Comparison of ENCODE assay signal across 8 cellular contexts in the genomic region with DNA sequence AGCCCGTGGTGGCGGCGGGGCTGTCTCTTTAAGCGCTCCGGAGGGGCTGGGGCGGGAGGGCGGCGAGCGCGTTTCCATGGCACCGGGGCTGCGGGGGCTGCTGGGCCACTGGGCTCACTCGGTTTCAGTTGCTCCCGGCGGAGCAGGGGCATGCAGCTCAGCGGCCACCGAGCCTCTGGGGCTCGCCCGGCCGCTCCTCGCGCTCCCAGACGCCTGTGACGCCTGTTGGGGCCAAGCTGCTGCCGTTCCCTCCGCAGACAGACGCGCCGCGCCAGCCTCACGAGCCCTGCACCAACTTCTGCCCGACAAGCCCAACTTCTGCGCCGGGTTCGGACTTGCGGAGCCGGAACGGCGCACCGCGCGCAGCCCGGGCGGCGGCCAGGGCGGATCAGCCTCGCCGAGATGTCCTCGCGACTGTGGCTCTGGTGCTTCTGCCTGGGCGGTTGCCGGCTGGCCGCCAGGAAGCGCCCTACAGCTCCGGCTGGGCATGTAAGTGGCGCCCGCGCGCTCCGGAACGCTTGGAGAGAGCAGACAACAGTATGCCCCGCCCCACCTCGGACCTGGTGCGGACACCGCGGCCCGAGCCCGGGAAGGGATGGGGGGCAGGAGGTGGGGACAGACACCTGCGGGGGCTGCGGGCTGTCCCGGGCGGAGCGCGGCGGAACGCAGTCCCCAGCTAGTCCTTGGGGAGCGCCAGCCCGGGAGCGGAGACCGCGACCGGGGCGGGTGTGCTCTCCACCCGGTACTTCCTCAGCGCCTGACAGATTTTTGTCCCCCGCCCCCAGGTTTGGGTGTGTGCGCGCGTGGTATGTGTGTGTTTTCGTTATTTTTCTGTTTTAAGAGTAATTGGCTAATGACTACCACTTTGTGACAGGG.
DNase-seq lines count a peak whose midpoint lies in the region; ATAC-seq and TF ChIP-seq lines count a peak whose summit lies in the region.

No MANE protein-coding gene starts in this region.

- H3K4me1 ChIP-seq in BLaER1 (peaks cover 20% of the 10 kb centered on the region), esophagus (ENCODE audit: control insufficient read depth in 2 of 2, insufficient read depth in 2 of 2, low read length in 1 of 2) (peaks cover 6 to 14% of the 10 kb centered on the region in 2 donors), mucosa of descending colon (ENCODE audit: low read depth) (peaks cover 24% of the 10 kb centered on the region), upper lobe of left lung (peaks cover 13 to 30% (median 20%) of the 10 kb centered on the region in 4 donors)

- intact Hi-C loops in mucosa of descending colon (cut with DNase I, micrococcal nuclease): no loop called here

- no peaks in the 10 kb centered on the region for H4K20me1 ChIP-seq in BLaER1

- ATAC-seq in GM18511 (IDR thresholded peaks at IDR 0.05; ENCODE audit: unreplicated experiment) (peak; percentile 70), HG02884 (IDR thresholded peaks at IDR 0.05; ENCODE audit: unreplicated experiment) (peak; percentile 61), mucosa of descending colon (peak; percentile 95), upper lobe of left lung (ENCODE audit: low FRiP score in 2 of 2) (peak; percentile 84 to 89)

- H3K9me3 ChIP-seq in BLaER1 (peaks cover 2% of the 10 kb centered on the region), esophagus (ENCODE audit: control insufficient read depth in 2 of 2, insufficient read depth in 1 of 2, low read depth in 1 of 2, low read length in 1 of 2) (no peaks in the 10 kb centered on the region), mucosa of descending colon (no peaks in the 10 kb centered on the region), upper lobe of left lung (no peaks in the 10 kb centered on the region)

- no peak for TF ChIP-seq POLR2A in upper lobe of left lung (IDR thresholded peaks at IDR 0.05)

- 0 to 1% methylated on average over 77 to 90 of the region's 90 CpGs for WGBS in esophagus, 2 donors
- WGBS in upper lobe of left lung, 2 donors: 0 to 2% methylated on average over 17 to 49 of the region's 90 CpGs

- H3K9ac ChIP-seq in BLaER1: peak overlapping the region; percentile 69; the same call in 1 of the 2 replicates

- DNase-seq in NCI-H146 (lab: John Stamatoyannopoulos, UW) (peak; percentile 97), UCSD-AML1 (lab: John Stamatoyannopoulos, UW; ENCODE audit: unreplicated experiment) (peak; percentile 62), mucosa of descending colon (peak; percentile 74 to 81 (median 80)), upper lobe of left lung (peak; percentile 79 to 94)

- peak overlapping the region; percentile 78 for H3K4me3 ChIP-seq in BLaER1
- peak overlapping the region; percentile 47 to 48 for H3K4me3 ChIP-seq in esophagus (ENCODE audit: low read depth in 1 of 2, low read length in 2 of 2)
- no peak overlapping the region for H3K4me3 ChIP-seq in mucosa of descending colon
- peak overlapping the region; percentile 47 to 68 (median 54) for H3K4me3 ChIP-seq in upper lobe of left lung

- H3K36me3 ChIP-seq in BLaER1 (no peaks in the 10 kb centered on the region), esophagus (ENCODE audit: control insufficient read depth in 2 of 2, insufficient read depth in 2 of 2, low read length in 1 of 2) (no peaks in the 10 kb centered on the region), mucosa of descending colon (ENCODE audit: low read depth) (no peaks in the 10 kb centered on the region), upper lobe of left lung (no peaks in the 10 kb centered on the region)

- H3K27me3 ChIP-seq in BLaER1: no peaks in the 10 kb centered on the region
- H3K27me3 ChIP-seq in esophagus (ENCODE audit: control insufficient read depth in 1 of 2, insufficient read depth in 2 of 2, low read length in 2 of 2): peaks cover 0 to 2% of the 10 kb centered on the region in 2 donors
- H3K27me3 ChIP-seq in upper lobe of left lung: peaks cover 0 to 11% (median 0%) of the 10 kb centered on the region in 4 donors

- no peak for TF ChIP-seq CTCF in mucosa of descending colon (IDR thresholded peaks at IDR 0.05)
- TF ChIP-seq CTCF in upper lobe of left lung (IDR thresholded peaks at IDR 0.05): peak in 2 of 6 experiments; percentile 38 to 49

- no peak for TF ChIP-seq EP300 in upper lobe of left lung (IDR thresholded peaks at IDR 0.05)

- H3K27ac ChIP-seq in BLaER1: no peak overlapping the region; the same call in 1 of the 2 replicates
- peak overlapping the region in 1 of 2 donors; percentile 56 for H3K27ac ChIP-seq in esophagus (ENCODE audit: low read depth in 2 of 2, low read length in 1 of 2)
- peak overlapping the region in 3 of 4 donors; percentile 42 to 57 (median 45) for H3K27ac ChIP-seq in upper lobe of left lung

- H3K4me2 ChIP-seq in BLaER1: peak overlapping the region; percentile 100
